ENCODE assay signal across 1 cellular context in the genomic region with DNA sequence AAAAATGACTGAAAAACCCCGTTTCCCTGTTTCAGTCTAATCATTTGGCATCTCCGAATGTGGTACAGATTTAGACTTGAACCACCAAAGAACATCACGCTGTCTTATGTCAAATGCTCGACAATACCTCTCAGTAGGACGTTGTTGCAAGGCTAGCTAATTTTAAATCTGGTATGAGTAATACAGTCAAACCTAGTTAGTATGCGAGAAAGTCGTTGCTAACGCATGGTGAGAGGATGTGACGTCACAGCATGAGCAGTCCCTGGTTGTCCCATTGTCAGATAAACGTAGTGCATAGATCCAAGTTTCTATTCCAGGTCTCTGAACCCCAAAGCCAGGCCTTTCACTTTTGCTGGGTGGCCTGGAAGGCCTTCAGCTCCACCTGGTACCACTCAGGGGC.
TF ChIP-seq lines count a peak whose summit lies in the region.

No MANE protein-coding gene starts in this region.

TF ChIP-seq in GM23338, 12 proteins besides CTCF, POLR2A, EP300 and RAD21:
- TF ChIP-seq ZNF462 (CRISPR knock-in tag; IDR thresholded peaks at IDR 0.05) (no peak), ETS1 (IDR thresholded peaks at IDR 0.05) (no peak), STAT1 (IDR thresholded peaks at IDR 0.05; ENCODE audit: unreplicated experiment) (no peak), REST (IDR thresholded peaks at IDR 0.05; ENCODE audit: unreplicated experiment) (no peak), ZNF331 (CRISPR knock-in tag; IDR thresholded peaks at IDR 0.05; ENCODE audit: low read depth) (no peak), NANOG (IDR thresholded peaks at IDR 0.05; ENCODE audit: borderline replicate concordance) (no peak), POLR2AphosphoS5 (IDR thresholded peaks at IDR 0.05; ENCODE audit: low read depth) (no peak), CREB1 (CRISPR knock-in tag; IDR thresholded peaks at IDR 0.05; ENCODE audit: low read depth) (no peak), EZH2 (IDR thresholded peaks at IDR 0.05; ENCODE audit: low read depth, unreplicated experiment) (no peak)
